In the genomic region with DNA sequence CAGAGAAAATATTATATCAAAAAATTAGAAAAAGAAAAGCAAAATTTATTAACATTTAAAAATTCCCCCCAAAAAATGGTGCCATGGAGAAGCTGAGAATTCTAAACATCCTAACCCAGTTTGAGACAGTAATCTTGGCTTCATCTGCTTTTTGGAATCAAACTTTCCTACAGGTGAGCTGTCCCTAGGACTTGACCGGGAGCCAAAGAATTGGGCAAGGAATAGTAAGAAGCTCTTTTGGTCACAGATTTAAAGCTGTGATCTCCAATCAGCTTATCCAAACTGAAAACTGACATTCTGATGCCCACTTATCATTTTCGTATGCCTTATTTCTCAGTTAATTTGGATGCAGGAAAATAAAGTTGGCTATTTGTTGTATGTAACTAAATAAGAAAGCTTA, we compare ENCODE assay signal across 25 cellular contexts.
"Had no signal": no experiment of that assay in that cellular context is flagged by ENCODE, and none has a peak within 500 bp of the region (broad histone marks: within the 10 kb centered on the region; RNA-seq: fewer than 3 reads in every experiment).

No MANE protein-coding gene starts in this region.

- H3K4me3 ChIP-seq: colonic mucosa, esophagus squamous epithelium, gastrocnemius medialis, heart right ventricle, left lung, lower lobe of right lung, mucosa of descending colon had no signal

- H3K27ac ChIP-seq: colonic mucosa, epithelial cell of prostate, esophagus squamous epithelium, gastrocnemius medialis, heart right ventricle, left lung, lower lobe of right lung had no signal

- H3K27me3 ChIP-seq: colonic mucosa, gastrocnemius medialis, heart right ventricle, left lung had no signal

- H3K9me3 ChIP-seq: colonic mucosa, esophagus squamous epithelium, gastrocnemius medialis, heart right ventricle, left lung, lower lobe of right lung, mucosa of descending colon had no signal

- H3K4me1 Mint-ChIP-seq: mesothelial cell of epicardium had no signal

- H3K4me1 ChIP-seq: colonic mucosa, gastrocnemius medialis, heart right ventricle, left lung, lower lobe of right lung had no signal

- H3K27me3 Mint-ChIP-seq: dendritic cell treated with granulocyte-macrophage colony-stimulating factor and Interleukin-4, amounts not matched to agents 40 ng/mL and 50 ng/mL, for 4 days; memory B cell had no signal

- H3K9me3 Mint-ChIP-seq: dendritic cell treated with granulocyte-macrophage colony-stimulating factor and Interleukin-4, amounts not matched to agents 40 ng/mL and 50 ng/mL, for 4 days; effector memory CD8-positive, alpha-beta T cell; endodermal cell; memory B cell; mesothelial cell of epicardium; naive B cell had no signal

- H3K36me3 Mint-ChIP-seq: memory B cell, mesothelial cell of epicardium, naive B cell had no signal

- DNase-seq: colonic mucosa; cortex of kidney; effector CD8-positive, alpha-beta T cell; effector memory CD8-positive, alpha-beta T cell; endodermal cell; erythroblast; esophagus squamous epithelium; foreskin fibroblast; foreskin melanocyte; gastrocnemius medialis; glutamatergic neuron; head of caudate nucleus; heart right ventricle; hippocampal formation; left cardiac atrium; left lung; left ventricle myocardium superior; lower lobe of right lung; mucosa of descending colon; naive B cell had no signal

- ATAC-seq: effector memory CD8-positive, alpha-beta T cell; esophagus mucosa; gastrocnemius medialis; heart right ventricle; left cardiac atrium; left lung; left ventricle myocardium superior; lower lobe of right lung; mucosa of descending colon had no signal

- H3K27ac Mint-ChIP-seq: dendritic cell treated with granulocyte-macrophage colony-stimulating factor and Interleukin-4, amounts not matched to agents 40 ng/mL and 50 ng/mL, for 4 days; effector memory CD8-positive, alpha-beta T cell; endodermal cell; memory B cell; mesothelial cell of epicardium; naive B cell had no signal

- H3K36me3 ChIP-seq: colonic mucosa, esophagus squamous epithelium, gastrocnemius medialis, heart right ventricle, left lung, lower lobe of right lung had no signal

- H3K4me3 Mint-ChIP-seq: dendritic cell treated with granulocyte-macrophage colony-stimulating factor and Interleukin-4, amounts not matched to agents 40 ng/mL and 50 ng/mL, for 4 days; effector memory CD8-positive, alpha-beta T cell; endodermal cell; memory B cell; mesothelial cell of epicardium; naive B cell had no signal
